ENCODE assay signal across 27 cellular contexts in genomic region chr4:56450342-56450741, GRCh38. TPM values are rescaled to one million over a fixed set of nuclear protein-coding genes. Genes with fewer than 3 reads are reported as not detected.
"Had no signal": no experiment of that assay in that cellular context is flagged by ENCODE, and none has a peak within 500 bp of the region (broad histone marks: within the 10 kb centered on the region; RNA-seq: fewer than 3 reads in every experiment).

No MANE protein-coding gene starts in this region.

- H3K4me1 Mint-ChIP-seq: central memory CD8-positive, alpha-beta T cell had no signal

- DNase-seq: activated CD4-positive, alpha-beta T cell treated with anti-CD3 and anti-CD28 coated beads for 4 hours; activated CD8-positive, alpha-beta memory T cell treated with anti-CD3 and anti-CD28 coated beads, Interleukin-2, amount 50 U/mL, for 48 hours; activated CD8-positive, alpha-beta T cell treated with anti-CD3 and anti-CD28 coated beads, Interleukin-2, amount 10 ng/mL, durations not matched to agents 7 days and 5 days; activated effector memory CD4-positive, alpha-beta T cell treated with anti-CD3 and anti-CD28 coated beads, Interleukin-2, amount 50 U/mL, for 16 hours; activated naive CD4-positive, alpha-beta T cell treated with Interleukin-2 at 50 U/mL for 16 hours; activated T-cell treated with anti-CD3 and anti-CD28 coated beads, Interleukin-2, amount 50 U/mL, for 24 hours; amygdala; MV-4-11; NCI-H1092 treated with DMSO at 0.1 percent for 48 hours; NCI-H1417 treated with DMSO at 0.1 percent for 48 hours; NCI-H1694 treated with DMSO at 0.1 percent for 48 hours; NCI-H2029 treated with DMSO at 0.1 percent for 48 hours; NCI-H345; NCI-H510A; NCI-H526 treated with DMSO at 0.1 percent for 48 hours; NCI-H82; NK-92 treated with Interleukin-12 subunit alpha and Interleukin-12 subunit beta, amount 100 ng/mL, for 24 hours; Peyer's patch; Right ventricle myocardium superior; SJCRH30; SK-N-SH; SW 1271 had no signal

- H3K4me2 ChIP-seq: SK-N-SH had no signal

- H3K9ac ChIP-seq: SK-N-SH had no signal

- H3K27me3 ChIP-seq: Peyer's patch, SJCRH30 had no signal

- H3K4me3 Mint-ChIP-seq: activated CD8-positive, alpha-beta T cell treated with anti-CD3 and anti-CD28 coated beads, Interleukin-2, amount 10 ng/mL, durations not matched to agents 7 days and 5 days; activated naive CD8-positive, alpha-beta T cell; activated T-cell treated with anti-CD3 and anti-CD28 coated beads, Interleukin-2, amount 50 U/mL, for 24 hours; brain; central memory CD8-positive, alpha-beta T cell had no signal

- H3K4me3 ChIP-seq: Peyer's patch, SJCRH30 had no signal

- ATAC-seq: activated CD4-positive, CD25-positive, alpha-beta regulatory T cell treated with anti-CD3 and anti-CD28 coated beads, Interleukin-2, amount 50 U/mL, for 24 hours; activated CD8-positive, alpha-beta T cell treated with anti-CD3 and anti-CD28 coated beads, Interleukin-2, amount 10 ng/mL, durations not matched to agents 7 days and 5 days had no signal

- H3K9me3 Mint-ChIP-seq: activated T-cell treated with anti-CD3 and anti-CD28 coated beads, Interleukin-2, amount 50 U/mL, for 24 hours; brain; central memory CD8-positive, alpha-beta T cell had no signal

- H3K27ac ChIP-seq: Peyer's patch, RWPE1, SJCRH30 had no signal

- H3K27me3 Mint-ChIP-seq: activated naive CD8-positive, alpha-beta T cell; activated T-cell treated with anti-CD3 and anti-CD28 coated beads, Interleukin-2, amount 50 U/mL, for 24 hours; central memory CD8-positive, alpha-beta T cell had no signal

- H3K4me1 ChIP-seq: Peyer's patch, SJCRH30 had no signal

- H3K27ac Mint-ChIP-seq: activated CD8-positive, alpha-beta T cell treated with anti-CD3 and anti-CD28 coated beads, Interleukin-2, amount 10 ng/mL, durations not matched to agents 7 days and 5 days; activated naive CD8-positive, alpha-beta T cell had no signal

- H3K9me3 ChIP-seq: Peyer's patch, SJCRH30, SK-N-SH had no signal

RNA-seq across cellular contexts. Expression of gene ARL9, which starts 55.2 kb away (rescaled TPM):
- total RNA-seq: Peyer's patch, Right ventricle myocardium superior had no signal
- polyA plus RNA-seq: SK-N-SH had no signal
